18 cellular contexts compared by ENCODE assay signal in genomic region chr18:8765692-8766463, GRCh38.
DNase-seq lines count a peak whose midpoint lies in the region; ATAC-seq and TF ChIP-seq lines count a peak whose summit lies in the region.
"Had no signal": no experiment of that assay in that cellular context is flagged by ENCODE, and none has a peak within 500 bp of the region (broad histone marks: within the 10 kb centered on the region; RNA-seq: fewer than 3 reads in every experiment).

No MANE protein-coding gene starts in this region.

- H4K20me1 ChIP-seq in DND-41 (ENCODE audit: insufficient read depth, low read length), result no peaks in the 10 kb centered on the region

- H3K27ac Mint-ChIP-seq in osteocyte (ENCODE audit: unreplicated experiment), result peak overlapping the region; percentile 47
- H3K27ac Mint-ChIP-seq: activated naive CD8-positive, alpha-beta T cell treated with anti-CD3 and anti-CD28 coated beads, Interleukin-2, amount 50 U/mL, for 24 hours had no signal

- H3K4me2 ChIP-seq in DND-41 (ENCODE audit: insufficient read depth, low read length), result no peak overlapping the region
- H3K4me2 ChIP-seq: PC-9 had no signal

- peaks cover 5% of the 10 kb centered on the region for H3K9me3 Mint-ChIP-seq in osteocyte (ENCODE audit: unreplicated experiment)

- H3K4me3 ChIP-seq in DND-41 (ENCODE audit: low read depth in 1 of 2, low read length in 2 of 2) (no peak overlapping the region), fibroblast of pulmonary artery (replicated peaks; ENCODE audit: low read depth, low read length) (no peak overlapping the region)
- H3K4me3 ChIP-seq: PC-9 had no signal

- peaks cover 35% of the 10 kb centered on the region for H3K36me3 Mint-ChIP-seq in osteocyte (ENCODE audit: unreplicated experiment)

- H3K36me3 ChIP-seq in DND-41 (ENCODE audit: insufficient read depth, low read length), result peaks cover 7% of the 10 kb centered on the region; the same call in 1 of the 2 replicates

- no peaks in the 10 kb centered on the region for H3K27me3 Mint-ChIP-seq in osteocyte (ENCODE audit: unreplicated experiment)
- H3K27me3 Mint-ChIP-seq: activated naive CD8-positive, alpha-beta T cell treated with anti-CD3 and anti-CD28 coated beads, Interleukin-2, amount 50 U/mL, for 24 hours; T-helper 17 cell had no signal

- POLR2A ChIA-PET in RWPE1 (lab: Yijun Ruan, JAX; ENCODE audit: low non-redundant PET), result no interaction called here

- H3K9me3 ChIP-seq in DND-41 (ENCODE audit: insufficient read depth, low read length, severe bottlenecking), result peaks cover 12% of the 10 kb centered on the region

- H3K9ac ChIP-seq in DND-41 (ENCODE audit: low read depth, low read length), result no peak overlapping the region

- ATAC-seq in DND-41 (ENCODE audit: insufficient read depth, low read depth) (0 out of 3 replicates have a peak, but pooled peaks have one; percentile 40), HG03039 (IDR thresholded peaks at IDR 0.05; ENCODE audit: unreplicated experiment) (no peak)
- ATAC-seq: activated naive CD8-positive, alpha-beta T cell treated with anti-CD3 and anti-CD28 coated beads, Interleukin-2, amount 50 U/mL, for 24 hours; stimulated activated naive CD8-positive, alpha-beta T cell treated with anti-CD3 and anti-CD28 coated beads, Interleukin-15, Interleukin-2, amounts not matched to agents 100 U/mL and 50 U/mL, for 24 hours; T-helper 17 cell had no signal

- no peak for TF ChIP-seq CTCF in DND-41 (IDR thresholded peaks at IDR 0.05; ENCODE audit: borderline replicate concordance, extremely low read depth, low read length, poor library complexity, severe bottlenecking)
- TF ChIP-seq CTCF in RWPE1 (conservative IDR thresholded peaks at IDR 0.05; ENCODE audit: low read depth), result no peak
- no peak for TF ChIP-seq CTCF in fibroblast of pulmonary artery (IDR thresholded peaks at IDR 0.05; ENCODE audit: low read length, missing control alignments)
- TF ChIP-seq CTCF in osteocyte (IDR thresholded peaks at IDR 0.05), result no peak

- H3K27ac ChIP-seq in DND-41 (ENCODE audit: low read length) (no peak overlapping the region), RWPE1 (peak overlapping the region; percentile 7; the same call in 1 of the 2 replicates)
- H3K27ac ChIP-seq: PC-9 had no signal

- H3K27me3 ChIP-seq in DND-41 (ENCODE audit: insufficient read depth, low read length, poor library complexity), result no peaks in the 10 kb centered on the region

- peaks cover 31% of the 10 kb centered on the region for H3K4me1 Mint-ChIP-seq in osteocyte (ENCODE audit: unreplicated experiment)
- H3K4me1 Mint-ChIP-seq: activated naive CD8-positive, alpha-beta T cell treated with anti-CD3 and anti-CD28 coated beads, Interleukin-2, amount 50 U/mL, for 24 hours had no signal

- no peaks in the 10 kb centered on the region for H3K79me2 ChIP-seq in DND-41 (ENCODE audit: insufficient read depth, low read length)

- H3K4me3 Mint-ChIP-seq in osteocyte (ENCODE audit: unreplicated experiment), result no peak overlapping the region
- H3K4me3 Mint-ChIP-seq: activated naive CD8-positive, alpha-beta T cell treated with anti-CD3 and anti-CD28 coated beads, Interleukin-2, amount 50 U/mL, for 24 hours; T-helper 17 cell had no signal

- no peaks in the 10 kb centered on the region for H3K4me1 ChIP-seq in DND-41 (ENCODE audit: insufficient read depth, low read length)

- DNase-seq in DND-41 (no peak), RWPE1 (ENCODE audit: low spot score) (no peak), fibroblast of pulmonary artery (ENCODE audit: low read depth) (peak; percentile 32), osteocyte (ENCODE audit: extremely low spot score, unreplicated experiment) (no peak), dermis blood vessel endothelial cell (no peak), NOMO-1 treated with DMSO at 0.1 percent for 48 hours (lab: John Stamatoyannopoulos, UW; ENCODE audit: unreplicated experiment) (no peak), activated T-cell treated with anti-CD3 and anti-CD28 coated beads for 4 hours (no peak)
- DNase-seq: activated naive CD8-positive, alpha-beta T cell treated with anti-CD3 and anti-CD28 coated beads, Interleukin-2, amount 50 U/mL, for 24 hours; effector CD4-positive, alpha-beta T cell; GDM1; mammary epithelial cell; NCI-H2107; PC-9; posterior cingulate gyrus; stimulated activated CD4-positive, alpha-beta T cell treated with anti-CD3 and anti-CD28 coated beads, Interleukin-4, amount 100 ng/mL, for 24 hours; stimulated activated naive CD8-positive, alpha-beta T cell treated with anti-CD3 and anti-CD28 coated beads, Interleukin-15, Interleukin-2, amounts not matched to agents 100 U/mL and 50 U/mL, for 24 hours; T-helper 17 cell had no signal

- H2AFZ ChIP-seq in DND-41 (ENCODE audit: low read depth, low read length), result no peak overlapping the region
- H2AFZ ChIP-seq: PC-9 had no signal

- CTCF ChIA-PET in RWPE1 (lab: Yijun Ruan, JAX), result no interaction called here
